In the genomic region with DNA sequence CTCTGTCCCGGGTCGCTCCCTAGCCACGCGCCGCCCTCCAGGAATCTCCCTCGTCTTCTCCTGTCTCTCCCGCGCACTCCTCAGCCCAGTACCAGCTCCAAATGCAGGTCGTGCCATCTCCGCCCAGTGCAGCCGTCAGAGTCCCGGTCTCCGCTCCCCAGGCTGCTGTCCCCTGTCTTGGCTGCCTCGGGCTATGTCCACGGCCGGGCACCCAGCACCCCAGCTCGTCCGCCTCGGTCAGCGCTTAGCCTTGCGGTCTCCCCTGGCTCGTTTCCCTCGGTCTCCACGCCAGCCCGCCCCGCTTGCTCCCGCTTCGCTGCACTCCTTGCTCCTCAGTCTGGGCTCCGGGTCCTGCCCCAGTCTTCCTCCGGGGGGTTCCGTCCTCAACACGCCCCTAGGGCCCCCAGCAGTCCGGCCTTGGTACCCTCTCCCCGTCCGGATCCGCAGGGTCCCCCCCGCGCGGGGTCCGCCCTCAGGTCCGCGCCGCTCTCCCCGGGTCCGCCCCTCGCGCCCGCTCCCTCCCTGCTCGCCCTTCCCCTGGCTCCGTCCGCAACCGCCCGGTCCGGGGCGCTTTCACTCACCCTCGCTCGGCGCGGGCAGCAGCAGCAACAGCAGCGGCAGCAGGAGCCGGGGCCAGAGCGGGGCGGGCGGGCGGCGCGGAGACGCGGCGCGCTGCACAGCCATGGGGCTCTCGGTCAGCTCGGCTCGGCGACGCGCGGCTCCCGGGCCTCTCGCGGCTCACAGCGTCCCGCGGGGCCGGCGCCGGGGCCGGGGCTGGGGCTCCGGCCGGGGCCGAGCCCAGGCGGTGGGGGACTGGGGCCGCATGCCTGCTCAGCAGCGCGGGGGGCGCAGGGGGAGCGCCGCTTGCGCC, we compare ENCODE assay signal across 1 cellular context.
A peak's percentile ranks its signal among the peaks of the same experiment; 100 is the strongest.
TF ChIP-seq lines count a peak whose summit lies in the region.

No MANE protein-coding gene starts in this region.

TF ChIP-seq in HEK293, 187 proteins besides CTCF, POLR2A, EP300 and RAD21 (continued from another document):
- TF ChIP-seq, protein P1, sequence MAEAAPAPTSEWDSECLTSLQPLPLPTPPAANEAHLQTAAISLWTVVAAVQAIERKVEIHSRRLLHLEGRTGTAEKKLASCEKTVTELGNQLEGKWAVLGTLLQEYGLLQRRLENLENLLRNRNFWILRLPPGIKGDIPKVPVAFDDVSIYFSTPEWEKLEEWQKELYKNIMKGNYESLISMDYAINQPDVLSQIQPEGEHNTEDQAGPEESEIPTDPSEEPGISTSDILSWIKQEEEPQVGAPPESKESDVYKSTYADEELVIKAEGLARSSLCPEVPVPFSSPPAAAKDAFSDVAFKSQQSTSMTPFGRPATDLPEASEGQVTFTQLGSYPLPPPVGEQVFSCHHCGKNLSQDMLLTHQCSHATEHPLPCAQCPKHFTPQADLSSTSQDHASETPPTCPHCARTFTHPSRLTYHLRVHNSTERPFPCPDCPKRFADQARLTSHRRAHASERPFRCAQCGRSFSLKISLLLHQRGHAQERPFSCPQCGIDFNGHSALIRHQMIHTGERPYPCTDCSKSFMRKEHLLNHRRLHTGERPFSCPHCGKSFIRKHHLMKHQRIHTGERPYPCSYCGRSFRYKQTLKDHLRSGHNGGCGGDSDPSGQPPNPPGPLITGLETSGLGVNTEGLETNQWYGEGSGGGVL (tag by site-specific recombination; IDR thresholded peaks at IDR 0.05), result peak; percentile 88
- no peak for TF ChIP-seq ZNF623 (tag by site-specific recombination; IDR thresholded peaks at IDR 0.05)
- no peak for TF ChIP-seq ZNF473 (tag by site-specific recombination; IDR thresholded peaks at IDR 0.05)
- no peak for TF ChIP-seq ZNF792 (tag by site-specific recombination; IDR thresholded peaks at IDR 0.05)
- TF ChIP-seq MYNN (tag by site-specific recombination; IDR thresholded peaks at IDR 0.05; ENCODE audit: borderline replicate concordance), result no peak
- TF ChIP-seq OVOL3 (tag by site-specific recombination; IDR thresholded peaks at IDR 0.05), result no peak
- TF ChIP-seq ZNF555 (tag by site-specific recombination; conservative IDR thresholded peaks at IDR 0.05), result no peak
- TF ChIP-seq, protein P2, sequence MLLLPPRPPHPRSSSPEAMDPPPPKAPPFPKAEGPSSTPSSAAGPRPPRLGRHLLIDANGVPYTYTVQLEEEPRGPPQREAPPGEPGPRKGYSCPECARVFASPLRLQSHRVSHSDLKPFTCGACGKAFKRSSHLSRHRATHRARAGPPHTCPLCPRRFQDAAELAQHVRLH (tag by site-specific recombination; IDR thresholded peaks at IDR 0.05), result no peak
- no peak for TF ChIP-seq ZNF510 (tag by site-specific recombination; IDR thresholded peaks at IDR 0.05; ENCODE audit: insufficient replicate concordance)
- TF ChIP-seq, protein P3, sequence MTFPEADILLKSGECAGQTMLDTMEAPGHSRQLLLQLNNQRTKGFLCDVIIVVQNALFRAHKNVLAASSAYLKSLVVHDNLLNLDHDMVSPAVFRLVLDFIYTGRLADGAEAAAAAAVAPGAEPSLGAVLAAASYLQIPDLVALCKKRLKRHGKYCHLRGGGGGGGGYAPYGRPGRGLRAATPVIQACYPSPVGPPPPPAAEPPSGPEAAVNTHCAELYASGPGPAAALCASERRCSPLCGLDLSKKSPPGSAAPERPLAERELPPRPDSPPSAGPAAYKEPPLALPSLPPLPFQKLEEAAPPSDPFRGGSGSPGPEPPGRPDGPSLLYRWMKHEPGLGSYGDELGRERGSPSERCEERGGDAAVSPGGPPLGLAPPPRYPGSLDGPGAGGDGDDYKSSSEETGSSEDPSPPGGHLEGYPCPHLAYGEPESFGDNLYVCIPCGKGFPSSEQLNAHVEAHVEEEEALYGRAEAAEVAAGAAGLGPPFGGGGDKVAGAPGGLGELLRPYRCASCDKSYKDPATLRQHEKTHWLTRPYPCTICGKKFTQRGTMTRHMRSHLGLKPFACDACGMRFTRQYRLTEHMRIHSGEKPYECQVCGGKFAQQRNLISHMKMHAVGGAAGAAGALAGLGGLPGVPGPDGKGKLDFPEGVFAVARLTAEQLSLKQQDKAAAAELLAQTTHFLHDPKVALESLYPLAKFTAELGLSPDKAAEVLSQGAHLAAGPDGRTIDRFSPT (tag by site-specific recombination; IDR thresholded peaks at IDR 0.05), result 0 out of 2 replicates have a peak, but pooled peaks have one; percentile 54
- TF ChIP-seq ZNF292 (tag by site-specific recombination; IDR thresholded peaks at IDR 0.05; ENCODE audit: borderline replicate concordance, low read depth), result no peak
- TF ChIP-seq ZNF621 (tag by site-specific recombination; IDR thresholded peaks at IDR 0.05), result no peak
- no peak for TF ChIP-seq ZFP3 (tag by site-specific recombination; IDR thresholded peaks at IDR 0.05; ENCODE audit: low read depth)
TF ChIP-seq in HEK293: peak in this region for 56.
